In the genomic region with DNA sequence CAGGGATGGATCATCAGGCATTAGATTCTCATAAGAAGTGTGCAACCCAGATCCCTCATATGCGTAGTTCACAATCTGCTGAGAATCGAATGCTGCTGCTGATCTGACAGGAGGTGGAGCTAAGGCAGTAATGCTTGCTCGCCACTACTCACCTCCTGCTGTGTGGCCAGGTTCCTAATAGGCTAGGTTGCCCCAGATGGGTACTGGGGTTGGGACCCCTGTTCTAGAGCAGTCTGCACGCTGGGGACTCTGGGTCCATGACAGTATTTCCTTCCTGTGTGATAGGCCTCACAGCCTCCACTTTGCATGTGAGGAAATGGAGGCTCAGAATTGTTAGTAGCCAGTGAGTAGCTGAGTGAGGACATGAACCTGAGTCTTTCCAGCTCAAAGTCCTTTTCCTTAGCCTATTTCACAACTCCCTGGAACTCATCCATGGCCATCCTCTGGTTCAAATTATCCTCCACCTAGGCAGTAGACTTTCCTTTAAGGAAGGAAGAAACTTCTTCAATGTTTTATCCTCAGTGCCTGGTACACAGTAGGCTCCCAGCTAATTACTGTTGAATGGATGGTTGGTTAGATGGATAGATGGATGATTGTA, we compare ENCODE assay signal across 26 cellular contexts.
"Had no signal": no experiment of that assay in that cellular context is flagged by ENCODE, and none has a peak within 500 bp of the region (broad histone marks: within the 10 kb centered on the region; RNA-seq: fewer than 3 reads in every experiment).

No MANE protein-coding gene starts in this region.

- H3K27me3 ChIP-seq: adrenal gland had no signal

- H3K9me3 Mint-ChIP-seq: activated naive CD8-positive, alpha-beta T cell treated with anti-CD3 and anti-CD28 coated beads, Interleukin-2, amount 10 ng/mL, durations not matched to agents 7 days and 5 days; T-helper 2 cell treated with Interferon-gamma antibody and Interleukin-4, amounts not matched to agents 5 μg/mL and 100 μg/mL, for 36 hours had no signal

- DNase-seq: activated CD4-positive, alpha-beta T cell treated with anti-CD3 and anti-CD28 coated beads for 4 hours; activated naive CD4-positive, alpha-beta T cell treated with anti-CD3 and anti-CD28 coated beads, Interleukin-2, amount 50 U/mL, for 16 hours; activated naive CD8-positive, alpha-beta T cell treated with anti-CD3 and anti-CD28 coated beads, Interleukin-2, amount 10 ng/mL, durations not matched to agents 7 days and 5 days; activated T-cell treated with anti-CD3 and anti-CD28 coated beads, Interleukin-2, amount 50 U/mL, for 1 hour; anterior cingulate cortex; caudate nucleus; NCI-H1092; NCI-H1436; NCI-H1694 treated with DMSO at 0.1 percent for 48 hours; NCI-H2029 treated with DMSO at 0.1 percent for 48 hours; NCI-H345; NCI-H510A; NCI-H526 treated with DMSO at 0.1 percent for 48 hours; NCI-H82; NK-92 treated with Interleukin-12 subunit alpha and Interleukin-12 subunit beta, amount 100 ng/mL, for 24 hours; OCI-M1; RPMI8226; SJCRH30; SW 1271 had no signal

- H3K4me3 ChIP-seq: adrenal gland, SJCRH30 had no signal

- H3K4me3 Mint-ChIP-seq: activated naive CD8-positive, alpha-beta T cell treated with anti-CD3 and anti-CD28 coated beads, Interleukin-2, amount 10 ng/mL, durations not matched to agents 7 days and 5 days; T-helper 2 cell treated with Interferon-gamma antibody and Interleukin-4, amounts not matched to agents 5 μg/mL and 100 μg/mL, for 36 hours had no signal

- H3K36me3 Mint-ChIP-seq: activated naive CD8-positive, alpha-beta T cell treated with anti-CD3 and anti-CD28 coated beads, Interleukin-2, amount 10 ng/mL, durations not matched to agents 7 days and 5 days had no signal

- H3K27me3 Mint-ChIP-seq: activated naive CD8-positive, alpha-beta T cell treated with anti-CD3 and anti-CD28 coated beads, Interleukin-2, amount 10 ng/mL, durations not matched to agents 7 days and 5 days had no signal

- H3K4me1 Mint-ChIP-seq: activated naive CD8-positive, alpha-beta T cell treated with anti-CD3 and anti-CD28 coated beads, Interleukin-2, amount 10 ng/mL, durations not matched to agents 7 days and 5 days had no signal

- H3K4me2 ChIP-seq: KMS-11 had no signal

- H3K4me1 ChIP-seq: adrenal gland, SJCRH30 had no signal

- H3K27ac ChIP-seq: adrenal gland, KMS-11, SJCRH30 had no signal

- ATAC-seq: activated CD4-positive, CD25-positive, alpha-beta regulatory T cell treated with anti-CD3 and anti-CD28 coated beads, Interleukin-2, amount 50 U/mL, for 24 hours; Panc1; Right ventricle myocardium inferior; SK-N-SH treated with all-trans-retinoic acid at 6 μM for 48 hours had no signal

- H3K27ac Mint-ChIP-seq: activated naive CD8-positive, alpha-beta T cell treated with anti-CD3 and anti-CD28 coated beads, Interleukin-2, amount 10 ng/mL, durations not matched to agents 7 days and 5 days; T-helper 2 cell treated with Interferon-gamma antibody and Interleukin-4, amounts not matched to agents 5 μg/mL and 100 μg/mL, for 36 hours had no signal

- H3K36me3 ChIP-seq: adrenal gland, SJCRH30 had no signal

- H3K9me3 ChIP-seq: adrenal gland, SJCRH30 had no signal

- H3K9ac ChIP-seq: KMS-11 had no signal
